14 cellular contexts compared by ENCODE assay signal in the genomic region with DNA sequence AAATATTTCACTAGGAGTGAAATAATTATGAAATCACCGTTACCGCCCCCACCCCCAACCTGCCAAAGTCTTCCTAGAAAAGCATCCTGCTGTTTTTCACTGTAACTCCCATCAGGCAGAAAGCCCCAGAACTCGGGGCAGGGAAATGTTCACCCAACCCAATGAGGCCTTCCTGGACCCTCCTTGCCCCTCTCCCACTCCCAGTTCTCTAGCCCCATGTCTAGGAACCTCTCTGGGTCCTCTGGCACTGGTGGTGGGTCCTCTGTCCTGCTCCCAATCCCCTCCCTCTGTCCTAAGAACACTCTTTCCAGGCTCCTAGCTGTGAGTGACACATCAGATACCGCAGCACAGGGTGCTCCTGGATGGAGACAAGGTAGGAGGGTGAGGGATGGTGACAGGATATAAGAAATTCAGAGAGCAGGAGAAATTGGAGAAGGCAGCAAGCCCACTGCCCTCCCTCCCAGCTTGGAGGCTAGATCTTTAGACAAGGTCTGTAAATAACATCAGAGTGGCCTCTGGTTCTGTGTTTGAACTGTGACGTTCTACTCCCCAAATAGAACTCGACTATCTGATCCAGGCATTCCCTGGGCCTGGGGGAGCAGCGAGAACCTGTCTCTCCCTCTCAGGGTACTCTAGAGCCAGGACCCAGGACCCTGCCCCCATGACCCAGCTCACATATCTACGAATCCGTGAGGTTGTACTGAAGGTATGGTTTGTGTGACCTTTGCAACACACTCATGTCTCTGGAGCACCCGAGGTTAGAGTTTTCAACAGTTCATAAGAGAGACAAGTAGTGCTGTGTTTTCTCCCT. TPM values are rescaled to one million over a fixed set of nuclear protein-coding genes. Genes with fewer than 3 reads are reported as not detected.
DNase-seq lines count a peak whose midpoint lies in the region; ATAC-seq and TF ChIP-seq lines count a peak whose summit lies in the region.
"Had no signal": no experiment of that assay in that cellular context is flagged by ENCODE, and none has a peak within 500 bp of the region (broad histone marks: within the 10 kb centered on the region; RNA-seq: fewer than 3 reads in every experiment).

No MANE protein-coding gene starts in this region.

- H3K27me3 ChIP-seq in HUES48 (ENCODE audit: control insufficient read depth, insufficient read depth, low read length), result peaks cover 17% of the 10 kb centered on the region
- no peaks in the 10 kb centered on the region for H3K27me3 ChIP-seq in hepatocyte
- H3K27me3 ChIP-seq in rectal smooth muscle tissue (ENCODE audit: control insufficient read depth, insufficient read depth, low read length), result no peaks in the 10 kb centered on the region
- H3K27me3 ChIP-seq: ascending aorta had no signal

- WGBS in hepatocyte (ENCODE audit: low lambda C conversion rate, missing lambda C conversion rate), result 57% methylated on average over 10 of the region's 10 CpGs

- no peaks in the 10 kb centered on the region for H3K9me3 ChIP-seq in HUES48 (ENCODE audit: control insufficient read depth, insufficient read depth, low read length)
- no peaks in the 10 kb centered on the region for H3K9me3 ChIP-seq in T-helper 17 cell (ENCODE audit: control insufficient read depth, low read length, poor library complexity, severe bottlenecking)
- H3K9me3 ChIP-seq in hepatocyte (ENCODE audit: low read depth), result no peaks in the 10 kb centered on the region
- H3K9me3 ChIP-seq: ascending aorta had no signal

- H3K36me3 Mint-ChIP-seq in T-helper 17 cell (ENCODE audit: low read depth), result peaks cover 2% of the 10 kb centered on the region

- H3K4me1 Mint-ChIP-seq in T-helper 17 cell, result peaks cover 38% of the 10 kb centered on the region

- no peak overlapping the region for H3K27ac Mint-ChIP-seq in T-helper 17 cell
- H3K27ac Mint-ChIP-seq: HFFc6 had no signal

- peak overlapping the region; percentile 15 for H3K4me3 Mint-ChIP-seq in T-helper 17 cell
- H3K4me3 Mint-ChIP-seq: HFFc6 had no signal

- H3K27ac ChIP-seq in HUES48 (ENCODE audit: low read depth, low read length) (peak overlapping the region; percentile 49), hepatocyte (peak overlapping the region; percentile 94), rectal smooth muscle tissue (ENCODE audit: low read depth, low read length) (peak overlapping the region; percentile 70)

- no peak overlapping the region for H3K4me3 ChIP-seq in HUES48 (ENCODE audit: low read depth, low read length)
- H3K4me3 ChIP-seq in hepatocyte, result no peak overlapping the region
- no peak overlapping the region for H3K4me3 ChIP-seq in rectal smooth muscle tissue (ENCODE audit: low read length)
- H3K4me3 ChIP-seq: ascending aorta had no signal

- H3K36me3 ChIP-seq in HUES48 (ENCODE audit: control insufficient read depth, insufficient read depth, low read length) (no peaks in the 10 kb centered on the region), hepatocyte (replicated peaks; ENCODE audit: insufficient read depth, low read depth) (no peaks in the 10 kb centered on the region), rectal smooth muscle tissue (ENCODE audit: control insufficient read depth, insufficient read depth, low read length) (no peaks in the 10 kb centered on the region)
- H3K36me3 ChIP-seq: ascending aorta had no signal

- no peaks in the 10 kb centered on the region for H3K9me2 ChIP-seq in hepatocyte (replicated peaks; ENCODE audit: insufficient read depth)

- peak overlapping the region; percentile 57 for H3K4me2 ChIP-seq in hepatocyte

- H3K79me2 ChIP-seq in hepatocyte, result no peaks in the 10 kb centered on the region

- H4K20me1 ChIP-seq in hepatocyte (ENCODE audit: insufficient read depth, poor library complexity, severe bottlenecking), result no peaks in the 10 kb centered on the region

- TF ChIP-seq CTCF in hepatocyte (IDR thresholded peaks at IDR 0.05; ENCODE audit: poor library complexity), result no peak

- no peak for ATAC-seq in T-helper 17 cell
- no peak for ATAC-seq in GM21529 (IDR thresholded peaks at IDR 0.05; ENCODE audit: unreplicated experiment)
- no peak for ATAC-seq in GM21717 (IDR thresholded peaks at IDR 0.05; ENCODE audit: unreplicated experiment)

- no peak overlapping the region for H2AFZ ChIP-seq in hepatocyte

- DNase-seq in T-helper 17 cell (no peak), hepatocyte (ENCODE audit: low spot score) (peak; percentile 38), A172 (ENCODE audit: low spot score) (no peak), NCI-H1694 (lab: John Stamatoyannopoulos, UW) (no peak)
- DNase-seq: Calu3; HFFc6; hippocampal formation; NCI-H2029; stimulated activated naive CD4-positive, alpha-beta T cell had no signal

- H3K9ac ChIP-seq in HUES48 (ENCODE audit: low read depth, low read length) (no peak overlapping the region), rectal smooth muscle tissue (ENCODE audit: low read length) (no peak overlapping the region)

- no peaks in the 10 kb centered on the region for H3K27me3 Mint-ChIP-seq in T-helper 17 cell

- peaks cover 17% of the 10 kb centered on the region for H3K4me1 ChIP-seq in HUES48 (ENCODE audit: control insufficient read depth, insufficient read depth, low read length)
- peaks cover 48% of the 10 kb centered on the region for H3K4me1 ChIP-seq in hepatocyte (ENCODE audit: insufficient read depth)
- H3K4me1 ChIP-seq in rectal smooth muscle tissue (ENCODE audit: control insufficient read depth, insufficient read depth, low read length), result peaks cover 35% of the 10 kb centered on the region

RNA-seq across cellular contexts. Expression of gene BTG2, which starts 23.3 kb away (rescaled TPM):
- 100 to 1,000 TPM; 584 to 606 TPM for total RNA-seq in T-helper 17 cell
- 192 and 197 TPM in 2 replicates for total RNA-seq in hepatocyte
- polyA plus RNA-seq in hepatocyte, result 253 and 274 TPM in 2 replicates
- total RNA-seq in A172 (2014; rRNA removed; shearing (Covaris generic)), result 11.3 and 13.2 TPM in 2 replicates

RNA-seq across cellular contexts. Expression of gene CHIT1, which starts 52.6 kb away (rescaled TPM):
- total RNA-seq in T-helper 17 cell (1 to 10 TPM in 1 of 2 donors, under 1 TPM in 1; 0.13 to 1.0 TPM), hepatocyte (0.20 and 0.93 TPM in 2 replicates)
- polyA plus RNA-seq in hepatocyte, result 0.30 and 1.1 TPM in 2 replicates
- 0.14 TPM in 1 of 2 replicates, not detected in the other for total RNA-seq in A172 (2014; rRNA removed; shearing (Covaris generic))
- total RNA-seq: ascending aorta, Calu3, HFFc6 had no signal

Comparison
In these comparisons a context has a peak if more than half of its experiments do, and no peak if none do; other contexts are left out.
1. RNA of gene BTG2, which starts 23.3 kb away (total RNA-seq): 584 to 606 TPM in T-helper 17 cell and 192 to 197 TPM in hepatocyte; 11.3 to 13.2 TPM in A172; every median in the first group is over 10 times any median in the second.
2. Peak in every context shown above with its lines, with median percentiles within 50 percentile points of each other: H3K27ac ChIP-seq.